In genomic region chr3:187968883-187969580, GRCh38 we compare ENCODE assay signal across 12 cellular contexts.
DNase-seq lines count a peak whose midpoint lies in the region; ATAC-seq and TF ChIP-seq lines count a peak whose summit lies in the region.
"Had no signal": no experiment of that assay in that cellular context is flagged by ENCODE, and none has a peak within 500 bp of the region (broad histone marks: within the 10 kb centered on the region; RNA-seq: fewer than 3 reads in every experiment).

No MANE protein-coding gene starts in this region.

- H3K79me2 ChIP-seq in DOHH2 (ENCODE audit: control insufficient read depth, low read length) = peaks cover 45% of the 10 kb centered on the region

- DNase-seq in NOMO-1 treated with DMSO at 0.1 percent for 48 hours (lab: John Stamatoyannopoulos, UW; ENCODE audit: unreplicated experiment) (peak; percentile 99), dermis blood vessel endothelial cell (peak; percentile 9), omental fat pad (ENCODE audit: low spot score) (no peak), NCI-H1694 treated with DMSO at 0.1 percent for 48 hours (lab: John Stamatoyannopoulos, UW) (no peak), glomerular visceral epithelial cell (ENCODE audit: extremely low spot score) (no peak), stomach (no peak)
- DNase-seq in activated CD4-positive, alpha-beta T cell treated with anti-CD3 and anti-CD28 coated beads for 1 hour = no peak
- DNase-seq: activated naive CD4-positive, alpha-beta T cell treated with anti-CD3 and anti-CD28 coated beads, Interleukin-2, amount 10 ng/mL, durations not matched to agents 7 days and 5 days; head of caudate nucleus; NCI-H2081; nucleus accumbens had no signal

- H3K27me3 ChIP-seq in DOHH2 (ENCODE audit: control insufficient read depth, low read length) (no peaks in the 10 kb centered on the region), stomach (no peaks in the 10 kb centered on the region)

- peak overlapping the region; percentile 67 for H3K4me3 ChIP-seq in DOHH2 (ENCODE audit: low read length)
- no peak overlapping the region for H3K4me3 ChIP-seq in stomach

- TF ChIP-seq CTCF in DOHH2 (IDR thresholded peaks at IDR 0.05; ENCODE audit: low read depth, low read length, poor library complexity, severe bottlenecking) (no peak), omental fat pad (IDR thresholded peaks at IDR 0.05) (no peak), stomach (IDR thresholded peaks at IDR 0.05) (no peak)

- peak overlapping the region; percentile 84 for H3K4me2 ChIP-seq in DOHH2 (ENCODE audit: low read length)

- intact Hi-C loops in stomach (cut with DNase I; ENCODE audit: low total_unique reads) = no loop called here

- H4K20me1 ChIP-seq in DOHH2 (ENCODE audit: control insufficient read depth, insufficient read depth, low read depth, low read length) = no peaks in the 10 kb centered on the region

- H3K36me3 ChIP-seq in DOHH2 (ENCODE audit: control insufficient read depth, low read length) = peaks cover 56% of the 10 kb centered on the region
- no peaks in the 10 kb centered on the region for H3K36me3 ChIP-seq in stomach

- H3F3A ChIP-seq in DOHH2 (ENCODE audit: control insufficient read depth, insufficient read depth) = peaks cover 82% of the 10 kb centered on the region

- TF ChIP-seq EP300 in stomach (IDR thresholded peaks at IDR 0.05) = no peak

- H3K9me2 ChIP-seq in DOHH2 (replicated peaks; ENCODE audit: control insufficient read depth, low read length) = no peaks in the 10 kb centered on the region

- no peak for TF ChIP-seq POLR2A in stomach (IDR thresholded peaks at IDR 0.05)

- peaks cover 100% of the 10 kb centered on the region for H3K4me1 ChIP-seq in DOHH2 (ENCODE audit: control insufficient read depth, low read length)
- peaks cover 0 to 10% (median 0%) of the 10 kb centered on the region in 4 donors for H3K4me1 ChIP-seq in stomach

- H3K9me3 ChIP-seq in DOHH2 (ENCODE audit: control insufficient read depth, insufficient read depth, low read length) (no peaks in the 10 kb centered on the region), stomach (no peaks in the 10 kb centered on the region)

- H3K27ac ChIP-seq in DOHH2 (ENCODE audit: low read depth, low read length) (peak overlapping the region; percentile 99), stomach (peak overlapping the region in 1 of 5 donors; percentile 35)

- 89 to 100% (median 91%) methylated on average over 2 of the region's 2 CpGs for WGBS in stomach, 5 donors

- ATAC-seq in omental fat pad (ENCODE audit: low FRiP score) = peak; percentile 77

Comparison
In these comparisons a context has a peak if more than half of its experiments do, and no peak if none do; other contexts are left out.
1. DNase-seq: peak in NOMO-1 treated with DMSO at 0.1 percent for 48 hours (single experiment) and dermis blood vessel endothelial cell (single experiment); none in omental fat pad (single experiment), NCI-H1694 treated with DMSO at 0.1 percent for 48 hours (single experiment), glomerular visceral epithelial cell (single experiment), stomach (single experiment) and activated CD4-positive, alpha-beta T cell treated with anti-CD3 and anti-CD28 coated beads for 1 hour (single experiment).